Comparison of ENCODE assay signal across 2 cellular contexts in genomic region chr15:43692679-43693078, GRCh38. TPM values are rescaled to one million over a fixed set of nuclear protein-coding genes. Genes with fewer than 3 reads are reported as not detected.
"Had no signal": no experiment of that assay in that cellular context is flagged by ENCODE, and none has a peak within 500 bp of the region (broad histone marks: within the 10 kb centered on the region; RNA-seq: fewer than 3 reads in every experiment).

No MANE protein-coding gene starts in this region.

RNA-seq across cellular contexts. Expression of gene CKMT1A, which starts 1.0 kb away (rescaled TPM):
- total RNA-seq: GM12878 had no signal

RNA-seq across cellular contexts. Expression of gene CATSPER2, which starts 44.0 kb away (rescaled TPM):
- total RNA-seq: G401 had no signal
